ENCODE assay signal across 8 cellular contexts in the genomic region with DNA sequence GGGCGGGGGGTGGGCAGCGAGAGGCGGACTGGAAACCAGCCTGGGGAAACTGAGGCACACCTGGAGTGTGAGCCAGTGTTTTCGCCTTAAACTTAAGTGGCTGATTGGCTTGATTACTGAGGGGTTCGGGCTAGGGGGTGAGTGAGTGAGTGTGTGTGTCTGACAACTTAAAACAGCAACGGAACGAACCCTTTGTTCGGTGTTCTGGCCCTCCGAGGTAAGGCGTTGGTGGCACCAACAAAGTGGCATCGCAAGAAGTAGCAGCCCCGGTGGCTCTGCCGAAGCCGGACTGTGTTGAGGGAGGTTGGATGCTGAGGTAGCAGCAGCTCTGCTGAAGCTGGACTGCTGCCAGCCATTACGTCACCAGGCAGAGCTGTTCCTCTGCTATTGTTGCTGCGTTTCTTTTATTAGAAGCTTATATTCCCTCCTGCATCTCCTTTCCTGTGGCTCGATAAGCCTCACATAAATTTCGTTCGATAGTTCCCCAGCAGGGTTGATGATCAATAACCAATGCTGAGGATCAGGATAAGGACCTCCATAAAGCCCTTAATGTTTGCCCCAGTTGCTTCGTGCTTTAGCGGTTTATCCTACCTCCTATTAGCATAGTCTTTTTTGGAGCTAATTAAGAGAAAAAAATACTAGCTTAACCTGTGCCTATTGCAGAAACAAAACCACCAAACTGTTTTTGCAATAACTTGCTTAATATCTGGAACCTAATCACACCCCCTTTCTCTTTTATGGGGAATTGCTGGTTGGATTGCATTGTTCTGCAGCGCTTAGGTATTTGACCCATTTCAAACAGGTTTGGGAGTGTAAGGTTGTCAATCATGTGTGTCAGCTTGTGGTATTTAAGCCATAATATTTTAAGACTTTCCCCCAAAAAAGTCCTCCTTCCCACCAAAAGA. TPM values are rescaled to one million over a fixed set of nuclear protein-coding genes. Genes with fewer than 3 reads are reported as not detected.
A peak's percentile ranks its signal among the peaks of the same experiment; 100 is the strongest.
DNase-seq lines count a peak whose midpoint lies in the region; ATAC-seq and TF ChIP-seq lines count a peak whose summit lies in the region.

No MANE protein-coding gene starts in this region.

- H3K4me1 Mint-ChIP-seq in T-helper 2 cell treated with Interferon-gamma antibody and Interleukin-4, amounts not matched to agents 5 μg/mL and 100 μg/mL, for 36 hours (ENCODE audit: low read depth) = peaks cover 27% of the 10 kb centered on the region

- peak overlapping the region; percentile 77 for H3K27ac Mint-ChIP-seq in T-helper 2 cell treated with Interferon-gamma antibody and Interleukin-4, amounts not matched to agents 5 μg/mL and 100 μg/mL, for 36 hours

- H3K36me3 Mint-ChIP-seq in T-helper 2 cell treated with Interferon-gamma antibody and Interleukin-4, amounts not matched to agents 5 μg/mL and 100 μg/mL, for 36 hours (ENCODE audit: low read depth) = peaks cover 2% of the 10 kb centered on the region

- DNase-seq in GM06990 (ENCODE audit: extremely low read depth, insufficient read length) (peak; percentile 51), NCI-H146 (lab: John Stamatoyannopoulos, UW) (peak; percentile 89), ascending aorta (ENCODE audit: low spot score in 2 of 2) (peak; percentile 59 to 91), left ventricle myocardium superior (peak; percentile 92), posterior cingulate gyrus (peak; percentile 77 to 98 (median 87)), tibial nerve (ENCODE audit: low spot score in 2 of 2) (peak; percentile 68 to 74)
- DNase-seq in T-helper 2 cell treated with Interferon-gamma antibody and Interleukin-4, amounts not matched to agents 5 μg/mL and 100 μg/mL, for 36 hours (ENCODE audit: low spot score) = peak; percentile 55

- TF ChIP-seq POLR2A in tibial nerve (IDR thresholded peaks at IDR 0.05) = peak in 1 of 2 donors; percentile 33

- H3K4me3 ChIP-seq in GM06990 (replicated peaks; ENCODE audit: low read depth, low read length) (peak overlapping the region; percentile 86), ascending aorta (peak overlapping the region; percentile 82 to 90), tibial nerve (peak overlapping the region; percentile 78 to 98 (median 88))

- no peaks in the 10 kb centered on the region for H3K9me3 Mint-ChIP-seq in T-helper 2 cell treated with Interferon-gamma antibody and Interleukin-4, amounts not matched to agents 5 μg/mL and 100 μg/mL, for 36 hours

- no peaks in the 10 kb centered on the region for H3K27me3 ChIP-seq in GM06990 (replicated peaks; ENCODE audit: control insufficient read depth, insufficient read depth, low read length)
- no peaks in the 10 kb centered on the region for H3K27me3 ChIP-seq in ascending aorta
- no peaks in the 10 kb centered on the region for H3K27me3 ChIP-seq in tibial nerve

- peak overlapping the region; percentile 28 to 93 for H3K27ac ChIP-seq in ascending aorta
- peak overlapping the region in 2 of 4 donors; percentile 85 to 94 for H3K27ac ChIP-seq in tibial nerve

- H3K27me3 Mint-ChIP-seq in T-helper 2 cell treated with Interferon-gamma antibody and Interleukin-4, amounts not matched to agents 5 μg/mL and 100 μg/mL, for 36 hours (ENCODE audit: low read depth) = peaks cover 44% of the 10 kb centered on the region

- ATAC-seq in left ventricle myocardium superior (peak; percentile 35), GM19035 (IDR thresholded peaks at IDR 0.05; ENCODE audit: unreplicated experiment) (no peak)

- no peaks in the 10 kb centered on the region for H3K9me3 ChIP-seq in ascending aorta
- H3K9me3 ChIP-seq in tibial nerve = peaks cover 0 to 7% (median 0%) of the 10 kb centered on the region in 4 donors

- peak overlapping the region; percentile 95 for H3K4me3 Mint-ChIP-seq in T-helper 2 cell treated with Interferon-gamma antibody and Interleukin-4, amounts not matched to agents 5 μg/mL and 100 μg/mL, for 36 hours

- intact Hi-C loops in ascending aorta (cut with DNase I) (loop anchor here (2.0 to 10.0 kb wide), 8 partner anchors 153 to 1841 kb away; a partner anchor contains a TSS), left ventricle myocardium superior (cut with micrococcal nuclease) (no loop called here), posterior cingulate gyrus (cut with DNase I) (loop anchor here (5.0 to 10.0 kb wide), 2 partner anchors 153 to 241 kb away; a partner anchor contains a TSS)

- H3K4me1 ChIP-seq in ascending aorta (peaks cover 0 to 10% of the 10 kb centered on the region in 2 donors), tibial nerve (peaks cover 0 to 29% (median 12%) of the 10 kb centered on the region in 4 donors)

- peak in 1 of 2 donors; percentile 64 for TF ChIP-seq EP300 in tibial nerve (IDR thresholded peaks at IDR 0.05)

- 5% methylated on average over 22 of the region's 22 CpGs for WGBS in tibial nerve, 2 donors

- TF ChIP-seq CTCF in GM06990 (IDR thresholded peaks at IDR 0.05; ENCODE audit: insufficient read depth, low read length, poor library complexity, severe bottlenecking) (no peak), ascending aorta (IDR thresholded peaks at IDR 0.05) (no peak), tibial nerve (IDR thresholded peaks at IDR 0.05) (no peak)

- H3K36me3 ChIP-seq in GM06990 (ENCODE audit: control insufficient read depth, insufficient read depth, low read length) = no peaks in the 10 kb centered on the region
- no peaks in the 10 kb centered on the region for H3K36me3 ChIP-seq in ascending aorta
- H3K36me3 ChIP-seq in tibial nerve = no peaks in the 10 kb centered on the region

RNA-seq across cellular contexts. Expression of a gene that starts 1.3 kb away (rescaled TPM):
- total RNA-seq in ascending aorta = not detected
- 0.47 TPM for total RNA-seq in left ventricle myocardium superior
- total RNA-seq in tibial nerve = 1 to 10 TPM in 1 of 4 donors, under 1 TPM in 3; 0.22 to 1.2 (median 0.71) TPM

RNA-seq across cellular contexts. Expression of a gene that starts 1.6 kb away (rescaled TPM):
- total RNA-seq in ascending aorta (1.8 TPM), left ventricle myocardium superior (3.4 TPM), tibial nerve (10 to 100 TPM in 3 of 4 donors, 1 to 10 TPM in 1; 7.2 to 18.8 (median 14.7) TPM)
